In the genomic region with DNA sequence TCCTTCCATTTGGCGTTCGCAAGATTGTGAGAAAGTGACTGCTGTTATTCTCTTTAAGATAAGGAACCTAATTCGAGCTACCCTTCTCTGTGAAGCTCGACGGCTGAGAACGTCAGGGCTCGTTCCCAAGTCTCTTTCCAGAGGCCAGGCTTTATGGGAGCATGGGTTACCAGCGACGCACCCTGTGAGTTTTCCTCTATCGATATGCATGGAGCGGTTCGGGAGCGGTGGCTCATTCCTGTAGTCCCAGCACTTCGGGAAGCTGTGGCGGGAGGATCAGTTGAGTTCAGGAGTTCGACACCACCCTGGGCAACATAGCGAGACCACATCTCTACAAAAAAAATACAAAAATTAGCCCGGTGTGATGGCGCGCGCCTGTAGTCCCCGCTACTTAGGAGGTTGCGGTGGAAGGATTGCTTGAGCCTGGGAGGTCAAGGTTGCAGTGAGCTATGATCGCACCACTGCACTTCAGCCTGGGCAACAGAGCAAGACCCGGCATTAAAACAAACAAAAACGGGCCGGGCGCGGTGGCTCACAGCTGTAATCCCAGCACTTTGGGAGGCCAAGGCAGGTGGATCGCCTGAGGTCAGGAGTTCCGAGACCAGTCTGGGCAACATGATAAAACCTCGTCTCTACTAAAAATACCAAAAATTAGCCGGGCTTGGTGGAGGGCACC, we compare ENCODE assay signal across 8 cellular contexts. TPM values are rescaled to one million over a fixed set of nuclear protein-coding genes. Genes with fewer than 3 reads are reported as not detected.
DNase-seq lines count a peak whose midpoint lies in the region; ATAC-seq and TF ChIP-seq lines count a peak whose summit lies in the region.

No MANE protein-coding gene starts in this region.

- no peak for TF ChIP-seq POLR2A in esophagus squamous epithelium (IDR thresholded peaks at IDR 0.05)

- no TSS peak for BruUV-seq in OCI-LY7 (replicated peaks; lab: Mats Ljungman, UMichigan)

- H4K20me1 ChIP-seq in OCI-LY7 (ENCODE audit: insufficient read depth, low read length): no peaks in the 10 kb centered on the region

- H3K27ac ChIP-seq in CD8-positive, alpha-beta memory T cell (ENCODE audit: low read depth, low read length): peak overlapping the region; percentile 73
- no peak overlapping the region for H3K27ac ChIP-seq in OCI-LY7 (ENCODE audit: low read depth, low read length, poor library complexity, severe bottlenecking)
- peak overlapping the region; percentile 94 to 98 (median 95) for H3K27ac ChIP-seq in esophagus squamous epithelium

- H2AFZ ChIP-seq in OCI-LY7 (ENCODE audit: low read length): peak overlapping the region; percentile 92
- H2AFZ ChIP-seq in neuron (ENCODE audit: low read depth, low read length): peak overlapping the region; percentile 82

- H3K4me2 ChIP-seq in OCI-LY7 (ENCODE audit: low read length): peak overlapping the region; percentile 61

- H3K4me1 ChIP-seq in CD8-positive, alpha-beta memory T cell (ENCODE audit: insufficient read depth, low read length): peaks cover 32% of the 10 kb centered on the region
- H3K4me1 ChIP-seq in OCI-LY7 (ENCODE audit: insufficient read depth, low read length, poor library complexity, severe bottlenecking) (peaks cover 10% of the 10 kb centered on the region), esophagus squamous epithelium (peaks cover 6 to 38% (median 10%) of the 10 kb centered on the region in 3 donors), neuron (ENCODE audit: insufficient read depth, low read length) (peaks cover 10% of the 10 kb centered on the region)

- POLR2A ChIA-PET in CD8-positive, alpha-beta memory T cell (lab: Charles Lee): interaction anchor here (0.8 to 1.9 kb wide), 7 partner anchors 87 to 614 kb away, joined by 3 to 8 read pairs (median 4); a partner anchor contains a TSS
- POLR2A ChIA-PET in OCI-LY7 (lab: Charles Lee): no interaction called here

- intact Hi-C loops in OCI-LY7 (cut with micrococcal nuclease; ENCODE audit: unreplicated experiment) (no loop called here), esophagus squamous epithelium (cut with DNase I) (loop anchor here (10.0 kb wide), 1 partner anchor 638 kb away; a partner anchor contains a TSS)

- DNase-seq in CD8-positive, alpha-beta memory T cell: no peak
- DNase-seq in OCI-LY7 (ENCODE audit: low spot score): no peak
- no peak for DNase-seq in esophagus squamous epithelium (lab: John Stamatoyannopoulos, UW)
- DNase-seq in stimulated activated naive CD4-positive, alpha-beta T cell (lab: John Stamatoyannopoulos, UW): no peak
- no peak for DNase-seq in SIG-M5 treated with dmso at 0.1 percent for 504 hours (lab: John Stamatoyannopoulos, UW; ENCODE audit: unreplicated experiment)

- peak overlapping the region; percentile 79 to 98 (median 86) for H3K27ac Mint-ChIP-seq in CD8-positive, alpha-beta memory T cell

- H3K4me1 Mint-ChIP-seq in CD8-positive, alpha-beta memory T cell: peaks cover 28 to 37% (median 29%) of the 10 kb centered on the region in 3 donors

- no peaks in the 10 kb centered on the region for H3K9me2 ChIP-seq in OCI-LY7 (ENCODE audit: insufficient read depth, low read length)

- peaks cover 0 to 3% of the 10 kb centered on the region in 2 donors for H3K27me3 Mint-ChIP-seq in CD8-positive, alpha-beta memory T cell

- ATAC-seq in HG03139 (IDR thresholded peaks at IDR 0.05; ENCODE audit: unreplicated experiment) (no peak), HG03457 (IDR thresholded peaks at IDR 0.05; ENCODE audit: unreplicated experiment) (no peak)

- peaks cover 18% of the 10 kb centered on the region for H3K36me3 ChIP-seq in CD8-positive, alpha-beta memory T cell (ENCODE audit: insufficient read depth, low read length)
- H3K36me3 ChIP-seq in OCI-LY7 (ENCODE audit: insufficient read depth, low read length): peaks cover 9% of the 10 kb centered on the region; the same call in 1 of the 2 replicates
- H3K36me3 ChIP-seq in esophagus squamous epithelium: peaks cover 19 to 68% (median 35%) of the 10 kb centered on the region in 3 donors
- H3K36me3 ChIP-seq in neuron (ENCODE audit: insufficient read depth, low read length): peaks cover 68% of the 10 kb centered on the region

- H3K4me3 Mint-ChIP-seq in CD8-positive, alpha-beta memory T cell: peak overlapping the region; percentile 81 to 92 (median 86)

- H3K36me3 Mint-ChIP-seq in CD8-positive, alpha-beta memory T cell: peaks cover 22 to 76% (median 69%) of the 10 kb centered on the region in 3 donors

- CTCF ChIA-PET in CD8-positive, alpha-beta memory T cell (lab: Charles Lee): interaction anchor here (0.9 to 1.6 kb wide), 5 partner anchors 11 to 370 kb away, joined by 3 to 4 read pairs (median 3); a partner anchor contains a TSS
- CTCF ChIA-PET in OCI-LY7 (lab: Charles Lee; ENCODE audit: unreplicated experiment): interaction anchor here (0.6 kb wide), 1 partner anchor 83 kb away, joined by 4 read pairs; no protein-coding TSS in a partner anchor

- H3K4me3 ChIP-seq in CD8-positive, alpha-beta memory T cell (ENCODE audit: low read length): peak overlapping the region; percentile 97
- peak overlapping the region; percentile 67 for H3K4me3 ChIP-seq in OCI-LY7 (ENCODE audit: low read depth, low read length, poor library complexity, severe bottlenecking)
- peak overlapping the region; percentile 72 to 99 (median 90) for H3K4me3 ChIP-seq in esophagus squamous epithelium
- H3K4me3 ChIP-seq in neuron (ENCODE audit: low read length): peak overlapping the region; percentile 95

- H3K9me3 Mint-ChIP-seq in CD8-positive, alpha-beta memory T cell: peaks cover 21 to 65% (median 56%) of the 10 kb centered on the region in 5 donors

- 31 to 32% methylated on average over 15 to 16 of the region's 33 CpGs for WGBS in esophagus squamous epithelium, 2 donors

- peaks cover 52% of the 10 kb centered on the region for H3K9me3 ChIP-seq in CD8-positive, alpha-beta memory T cell (ENCODE audit: low read length)
- H3K9me3 ChIP-seq in OCI-LY7 (ENCODE audit: low read length): peaks cover 21% of the 10 kb centered on the region; the same call in 1 of the 2 replicates
- H3K9me3 ChIP-seq in esophagus squamous epithelium: peaks cover 0 to 82% (median 72%) of the 10 kb centered on the region in 3 donors
- peaks cover 71% of the 10 kb centered on the region for H3K9me3 ChIP-seq in neuron (ENCODE audit: low read length)

- TF ChIP-seq CTCF in OCI-LY7 (conservative IDR thresholded peaks at IDR 0.05; ENCODE audit: low read length) (no peak), esophagus squamous epithelium (IDR thresholded peaks at IDR 0.05) (no peak)

- no peaks in the 10 kb centered on the region for H3K79me2 ChIP-seq in OCI-LY7 (ENCODE audit: insufficient read depth, low read depth, low read length)

- H3K27me3 ChIP-seq in CD8-positive, alpha-beta memory T cell (ENCODE audit: insufficient read depth, low read length, poor library complexity, severe bottlenecking): no peaks in the 10 kb centered on the region
- H3K27me3 ChIP-seq in esophagus squamous epithelium (no peaks in the 10 kb centered on the region), neuron (ENCODE audit: insufficient read depth, low read length) (no peaks in the 10 kb centered on the region)

RNA-seq across cellular contexts. Expression of a gene that starts 0.7 kb away (rescaled TPM):
- total RNA-seq in CD8-positive, alpha-beta memory T cell: 1 to 10 TPM; 8.2 to 8.7 TPM
- polyA plus RNA-seq in CD8-positive, alpha-beta memory T cell: 3.9 TPM
- total RNA-seq in OCI-LY7 (2014; rRNA removed; shearing (Covaris generic)): 1.3 and 2.1 TPM in 2 replicates
- total RNA-seq in OCI-LY7 (2022) (3.2 and 4.3 TPM in 2 replicates), esophagus squamous epithelium (10 to 100 TPM in 1 of 4 donors, 1 to 10 TPM in 3; 7.2 to 13.0 (median 8.1) TPM)

RNA-seq across cellular contexts. Expression of a gene that starts 29.0 kb away (rescaled TPM):
- total RNA-seq in CD8-positive, alpha-beta memory T cell: under 1 TPM in 1 of 2 experiments, not detected in 1; 0.33 TPM
- polyA plus RNA-seq in CD8-positive, alpha-beta memory T cell: 0.41 TPM
- not detected in 2 replicates for total RNA-seq in OCI-LY7 (2014; rRNA removed; shearing (Covaris generic))
- total RNA-seq in OCI-LY7 (2022) (not detected in 2 replicates), esophagus squamous epithelium (under 1 TPM in 2 of 4 donors, not detected in 2; 0.44 to 0.57 TPM)

RNA-seq across cellular contexts. Expression of a gene that starts 30.5 kb away (rescaled TPM):
- not detected for total RNA-seq in CD8-positive, alpha-beta memory T cell
- not detected for polyA plus RNA-seq in CD8-positive, alpha-beta memory T cell
- not detected in 2 replicates for total RNA-seq in OCI-LY7 (2014; rRNA removed; shearing (Covaris generic))
- total RNA-seq in OCI-LY7 (2022) (not detected in 2 replicates), esophagus squamous epithelium (under 1 TPM in 1 of 4 donors, not detected in 3; 0.48 TPM)

RNA-seq across cellular contexts. Expression of a gene that starts 55.8 kb away (rescaled TPM):
- total RNA-seq in CD8-positive, alpha-beta memory T cell: 1 to 10 TPM; 7.2 to 8.8 TPM
- polyA plus RNA-seq in CD8-positive, alpha-beta memory T cell: 4.5 TPM
- total RNA-seq in OCI-LY7 (2014; rRNA removed; shearing (Covaris generic)): 4.6 and 5.7 TPM in 2 replicates
- total RNA-seq in OCI-LY7 (2022) (9.0 and 13.6 TPM in 2 replicates), esophagus squamous epithelium (1 to 10 TPM; 1.7 to 6.3 (median 2.4) TPM)

RNA-seq across cellular contexts. Expression of a gene that starts 55.8 kb away (rescaled TPM):
- total RNA-seq in CD8-positive, alpha-beta memory T cell: 1 to 10 TPM; 1.0 to 1.4 TPM
- polyA plus RNA-seq in CD8-positive, alpha-beta memory T cell: 1.4 TPM
- total RNA-seq in OCI-LY7 (2014; rRNA removed; shearing (Covaris generic)): not detected in 2 replicates
- not detected in 2 replicates for total RNA-seq in OCI-LY7 (2022)
- 1 to 10 TPM in 3 of 4 donors, under 1 TPM in 1; 0.83 to 3.8 (median 1.3) TPM for total RNA-seq in esophagus squamous epithelium
